Comparison of ENCODE assay signal across 1 cellular context in genomic region chr10:122122493-122122892, GRCh38.
TF ChIP-seq lines count a peak whose summit lies in the region.

No MANE protein-coding gene starts in this region.

TF ChIP-seq in GM23338, 12 proteins besides CTCF, POLR2A, EP300 and RAD21 (continued from another document):
- TF ChIP-seq, protein P1, sequence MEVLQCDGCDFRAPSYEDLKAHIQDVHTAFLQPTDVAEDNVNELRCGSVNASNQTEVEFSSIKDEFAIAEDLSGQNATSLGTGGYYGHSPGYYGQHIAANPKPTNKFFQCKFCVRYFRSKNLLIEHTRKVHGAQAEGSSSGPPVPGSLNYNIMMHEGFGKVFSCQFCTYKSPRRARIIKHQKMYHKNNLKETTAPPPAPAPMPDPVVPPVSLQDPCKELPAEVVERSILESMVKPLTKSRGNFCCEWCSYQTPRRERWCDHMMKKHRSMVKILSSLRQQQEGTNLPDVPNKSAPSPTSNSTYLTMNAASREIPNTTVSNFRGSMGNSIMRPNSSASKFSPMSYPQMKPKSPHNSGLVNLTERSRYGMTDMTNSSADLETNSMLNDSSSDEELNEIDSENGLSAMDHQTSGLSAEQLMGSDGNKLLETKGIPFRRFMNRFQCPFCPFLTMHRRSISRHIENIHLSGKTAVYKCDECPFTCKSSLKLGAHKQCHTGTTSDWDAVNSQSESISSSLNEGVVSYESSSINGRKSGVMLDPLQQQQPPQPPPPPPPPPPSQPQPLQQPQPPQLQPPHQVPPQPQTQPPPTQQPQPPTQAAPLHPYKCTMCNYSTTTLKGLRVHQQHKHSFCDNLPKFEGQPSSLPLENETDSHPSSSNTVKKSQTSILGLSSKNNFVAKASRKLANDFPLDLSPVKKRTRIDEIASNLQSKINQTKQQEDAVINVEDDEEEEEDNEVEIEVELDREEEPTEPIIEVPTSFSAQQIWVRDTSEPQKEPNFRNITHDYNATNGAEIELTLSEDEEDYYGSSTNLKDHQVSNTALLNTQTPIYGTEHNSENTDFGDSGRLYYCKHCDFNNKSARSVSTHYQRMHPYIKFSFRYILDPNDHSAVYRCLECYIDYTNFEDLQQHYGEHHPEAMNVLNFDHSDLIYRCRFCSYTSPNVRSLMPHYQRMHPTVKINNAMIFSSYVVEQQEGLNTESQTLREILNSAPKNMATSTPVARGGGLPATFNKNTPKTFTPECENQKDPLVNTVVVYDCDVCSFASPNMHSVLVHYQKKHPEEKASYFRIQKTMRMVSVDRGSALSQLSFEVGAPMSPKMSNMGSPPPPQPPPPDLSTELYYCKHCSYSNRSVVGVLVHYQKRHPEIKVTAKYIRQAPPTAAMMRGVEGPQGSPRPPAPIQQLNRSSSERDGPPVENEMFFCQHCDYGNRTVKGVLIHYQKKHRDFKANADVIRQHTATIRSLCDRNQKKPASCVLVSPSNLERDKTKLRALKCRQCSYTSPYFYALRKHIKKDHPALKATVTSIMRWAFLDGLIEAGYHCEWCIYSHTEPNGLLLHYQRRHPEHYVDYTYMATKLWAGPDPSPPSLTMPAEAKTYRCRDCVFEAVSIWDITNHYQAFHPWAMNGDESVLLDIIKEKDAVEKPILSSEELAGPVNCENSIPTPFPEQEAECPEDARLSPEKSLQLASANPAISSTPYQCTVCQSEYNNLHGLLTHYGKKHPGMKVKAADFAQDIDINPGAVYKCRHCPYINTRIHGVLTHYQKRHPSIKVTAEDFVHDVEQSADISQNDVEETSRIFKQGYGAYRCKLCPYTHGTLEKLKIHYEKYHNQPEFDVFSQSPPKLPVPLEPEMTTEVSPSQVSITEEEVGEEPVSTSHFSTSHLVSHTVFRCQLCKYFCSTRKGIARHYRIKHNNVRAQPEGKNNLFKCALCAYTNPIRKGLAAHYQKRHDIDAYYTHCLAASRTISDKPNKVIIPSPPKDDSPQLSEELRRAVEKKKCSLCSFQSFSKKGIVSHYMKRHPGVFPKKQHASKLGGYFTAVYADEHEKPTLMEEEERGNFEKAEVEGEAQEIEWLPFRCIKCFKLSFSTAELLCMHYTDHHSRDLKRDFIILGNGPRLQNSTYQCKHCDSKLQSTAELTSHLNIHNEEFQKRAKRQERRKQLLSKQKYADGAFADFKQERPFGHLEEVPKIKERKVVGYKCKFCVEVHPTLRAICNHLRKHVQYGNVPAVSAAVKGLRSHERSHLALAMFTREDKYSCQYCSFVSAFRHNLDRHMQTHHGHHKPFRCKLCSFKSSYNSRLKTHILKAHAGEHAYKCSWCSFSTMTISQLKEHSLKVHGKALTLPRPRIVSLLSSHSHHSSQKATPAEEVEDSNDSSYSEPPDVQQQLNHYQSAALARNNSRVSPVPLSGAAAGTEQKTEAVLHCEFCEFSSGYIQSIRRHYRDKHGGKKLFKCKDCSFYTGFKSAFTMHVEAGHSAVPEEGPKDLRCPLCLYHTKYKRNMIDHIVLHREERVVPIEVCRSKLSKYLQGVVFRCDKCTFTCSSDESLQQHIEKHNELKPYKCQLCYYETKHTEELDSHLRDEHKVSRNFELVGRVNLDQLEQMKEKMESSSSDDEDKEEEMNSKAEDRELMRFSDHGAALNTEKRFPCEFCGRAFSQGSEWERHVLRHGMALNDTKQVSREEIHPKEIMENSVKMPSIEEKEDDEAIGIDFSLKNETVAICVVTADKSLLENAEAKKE (CRISPR knock-in tag; IDR thresholded peaks at IDR 0.05) = no peak
- TF ChIP-seq, protein P2, sequence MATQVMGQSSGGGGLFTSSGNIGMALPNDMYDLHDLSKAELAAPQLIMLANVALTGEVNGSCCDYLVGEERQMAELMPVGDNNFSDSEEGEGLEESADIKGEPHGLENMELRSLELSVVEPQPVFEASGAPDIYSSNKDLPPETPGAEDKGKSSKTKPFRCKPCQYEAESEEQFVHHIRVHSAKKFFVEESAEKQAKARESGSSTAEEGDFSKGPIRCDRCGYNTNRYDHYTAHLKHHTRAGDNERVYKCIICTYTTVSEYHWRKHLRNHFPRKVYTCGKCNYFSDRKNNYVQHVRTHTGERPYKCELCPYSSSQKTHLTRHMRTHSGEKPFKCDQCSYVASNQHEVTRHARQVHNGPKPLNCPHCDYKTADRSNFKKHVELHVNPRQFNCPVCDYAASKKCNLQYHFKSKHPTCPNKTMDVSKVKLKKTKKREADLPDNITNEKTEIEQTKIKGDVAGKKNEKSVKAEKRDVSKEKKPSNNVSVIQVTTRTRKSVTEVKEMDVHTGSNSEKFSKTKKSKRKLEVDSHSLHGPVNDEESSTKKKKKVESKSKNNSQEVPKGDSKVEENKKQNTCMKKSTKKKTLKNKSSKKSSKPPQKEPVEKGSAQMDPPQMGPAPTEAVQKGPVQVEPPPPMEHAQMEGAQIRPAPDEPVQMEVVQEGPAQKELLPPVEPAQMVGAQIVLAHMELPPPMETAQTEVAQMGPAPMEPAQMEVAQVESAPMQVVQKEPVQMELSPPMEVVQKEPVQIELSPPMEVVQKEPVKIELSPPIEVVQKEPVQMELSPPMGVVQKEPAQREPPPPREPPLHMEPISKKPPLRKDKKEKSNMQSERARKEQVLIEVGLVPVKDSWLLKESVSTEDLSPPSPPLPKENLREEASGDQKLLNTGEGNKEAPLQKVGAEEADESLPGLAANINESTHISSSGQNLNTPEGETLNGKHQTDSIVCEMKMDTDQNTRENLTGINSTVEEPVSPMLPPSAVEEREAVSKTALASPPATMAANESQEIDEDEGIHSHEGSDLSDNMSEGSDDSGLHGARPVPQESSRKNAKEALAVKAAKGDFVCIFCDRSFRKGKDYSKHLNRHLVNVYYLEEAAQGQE (IDR thresholded peaks at IDR 0.05; ENCODE audit: unreplicated experiment) = no peak
- TF ChIP-seq POLR2AphosphoS5 (IDR thresholded peaks at IDR 0.05; ENCODE audit: low read depth) = no peak
TF ChIP-seq in GM23338: peak in this region for 0.
